20 cellular contexts compared by ENCODE assay signal in genomic region chr6:17098538-17098937, GRCh38. TPM values are rescaled to one million over a fixed set of nuclear protein-coding genes. Genes with fewer than 3 reads are reported as not detected.
A peak's percentile ranks its signal among the peaks of the same experiment; 100 is the strongest.
DNase-seq lines count a peak whose midpoint lies in the region; ATAC-seq and TF ChIP-seq lines count a peak whose summit lies in the region.
"Had no signal": no experiment of that assay in that cellular context is flagged by ENCODE, and none has a peak within 500 bp of the region (broad histone marks: within the 10 kb centered on the region; RNA-seq: fewer than 3 reads in every experiment).

No MANE protein-coding gene starts in this region.

- no peak for TF ChIP-seq POLR2A in IMR-90 (IDR thresholded peaks at IDR 0.05; ENCODE audit: low read depth, low read length)

- no peak overlapping the region for H3K4me3 Mint-ChIP-seq in mesothelial cell of epicardium
- H3K4me3 Mint-ChIP-seq in Caco-2 (ENCODE audit: unreplicated experiment), result no peak overlapping the region
- H3K4me3 Mint-ChIP-seq in CD14-positive monocyte, result peak overlapping the region in 1 of 2 donors; percentile 14
- H3K4me3 Mint-ChIP-seq: IgD-negative memory B cell had no signal

- no peaks in the 10 kb centered on the region for H3K79me1 ChIP-seq in IMR-90 (ENCODE audit: low read depth in 1 of 2, low read length in 2 of 2)

- no peaks in the 10 kb centered on the region for H3K36me3 Mint-ChIP-seq in mesothelial cell of epicardium
- no peaks in the 10 kb centered on the region for H3K36me3 Mint-ChIP-seq in Caco-2 (ENCODE audit: insufficient read depth, unreplicated experiment)
- H3K36me3 Mint-ChIP-seq in CD14-positive monocyte, result no peaks in the 10 kb centered on the region
- H3K36me3 Mint-ChIP-seq: IgD-negative memory B cell had no signal

- H3K27me3 ChIP-seq in IMR-90 (ENCODE audit: control insufficient read depth, insufficient read depth, low read length) (peaks cover 35% of the 10 kb centered on the region), Caco-2 (replicated peaks; ENCODE audit: control insufficient read depth, insufficient read depth, low read length) (no peaks in the 10 kb centered on the region; the same call in 1 of the 2 replicates)
- H3K27me3 ChIP-seq: ascending aorta had no signal

- no peak overlapping the region for H3K18ac ChIP-seq in IMR-90 (ENCODE audit: low read depth, low read length)

- H4K91ac ChIP-seq in IMR-90 (ENCODE audit: insufficient read depth, low read depth, low read length), result no peak overlapping the region

- no peak overlapping the region for H3K23ac ChIP-seq in IMR-90 (ENCODE audit: low read depth, low read length)

- H3K9me3 Mint-ChIP-seq in mesothelial cell of epicardium (no peaks in the 10 kb centered on the region), Caco-2 (ENCODE audit: unreplicated experiment) (no peaks in the 10 kb centered on the region), CD14-positive monocyte (peaks cover 0 to 6% (median 3%) of the 10 kb centered on the region in 7 donors)

- no peak overlapping the region for H2BK120ac ChIP-seq in IMR-90 (ENCODE audit: low read depth, low read length)

- H2BK20ac ChIP-seq in IMR-90 (ENCODE audit: low read depth, low read length), result no peak overlapping the region

- H3K27ac ChIP-seq in IMR-90 (ENCODE audit: insufficient read depth, low read length) (no peak overlapping the region), OCI-LY7 (ENCODE audit: low read depth, low read length, poor library complexity, severe bottlenecking) (no peak overlapping the region)
- H3K27ac ChIP-seq: ascending aorta, esophagus squamous epithelium had no signal

- DNase-seq in Daoy (ENCODE audit: low read depth) (peak; percentile 33), IMR-90 (peak; percentile 47), astrocyte of the hippocampus (ENCODE audit: low read depth, low spot score) (peak; percentile 59), islet precursor cell (peak; percentile 86), mesothelial cell of epicardium (ENCODE audit: low spot score in 2 of 2, unreplicated experiment in 2 of 2) (no peak), Caco-2 (no peak), CD14-positive monocyte (ENCODE audit: low spot score) (no peak), OCI-LY7 (ENCODE audit: low spot score) (no peak)
- DNase-seq: activated gamma-delta T cell treated with Interleukin-2 at 50 U/mL for 16 hours, dermis blood vessel endothelial cell, esophagus squamous epithelium, MV-4-11, NCI-H2081 treated with DMSO at 0.1 percent for 48 hours, NCI-H748 treated with DMSO at 0.1 percent for 48 hours, RPMI8226 had no signal

- in situ Hi-C loops in IMR-90 (cut with MboI; ENCODE audit: low sequenced_read_pairs), result no loop called here

- WGBS in IMR-90 (ENCODE audit: extremely low coverage in 2 of 2, insufficient read length in 1 of 2), 2 experiments, result no CpG with 5 or more reads among the region's 4 CpGs

- H4K8ac ChIP-seq in IMR-90 (ENCODE audit: low read depth in 2 of 2, low read length in 2 of 2), result no peak overlapping the region

- H3K9ac ChIP-seq in IMR-90 (ENCODE audit: low read depth, low read length), result no peak overlapping the region

- no peaks in the 10 kb centered on the region for H3K9me3 ChIP-seq in IMR-90 (ENCODE audit: control insufficient read depth, insufficient read depth, low read length)
- H3K9me3 ChIP-seq in Caco-2, result no peaks in the 10 kb centered on the region
- H3K9me3 ChIP-seq in OCI-LY7 (ENCODE audit: low read length), result no peaks in the 10 kb centered on the region
- H3K9me3 ChIP-seq: ascending aorta, esophagus squamous epithelium had no signal

- no peak overlapping the region for H4K5ac ChIP-seq in IMR-90 (ENCODE audit: low read depth, low read length)

- H2AK9ac ChIP-seq in IMR-90 (replicated peaks; ENCODE audit: low read depth, low read length, poor library complexity), result no peak overlapping the region

- POLR2A ChIA-PET in IMR-90 (lab: Charles Lee; ENCODE audit: unreplicated experiment) (interaction anchor here (0.5 kb wide), 1 partner anchor 367 kb away, joined by 15 read pairs; no protein-coding TSS in a partner anchor), Caco-2 (lab: Charles Lee) (no interaction called here), OCI-LY7 (lab: Charles Lee) (interaction anchor here (0.6 kb wide), 3 partner anchors 15 to 501 kb away, joined by 3 to 5 read pairs (median 5); partner anchors contain the start of gene FAM8A1)

- H3K27ac Mint-ChIP-seq in mesothelial cell of epicardium (no peak overlapping the region), Caco-2 (ENCODE audit: unreplicated experiment) (no peak overlapping the region), CD14-positive monocyte (no peak overlapping the region)
- H3K27ac Mint-ChIP-seq: IgD-negative memory B cell had no signal

- H3K4me1 ChIP-seq in IMR-90 (ENCODE audit: control insufficient read depth, insufficient read depth, low read length) (peaks cover 5% of the 10 kb centered on the region; the same call in 1 of the 2 replicates), Caco-2 (0 out of 2 replicates have a peak, but pooled peaks cover 6% of the 10 kb centered on the region), OCI-LY7 (ENCODE audit: insufficient read depth, low read length, poor library complexity, severe bottlenecking) (no peaks in the 10 kb centered on the region)

- H2AK5ac ChIP-seq in IMR-90 (ENCODE audit: low read depth, low read length), result no peak overlapping the region

- no peak overlapping the region for H2BK15ac ChIP-seq in IMR-90 (ENCODE audit: low read depth, low read length)

- H2BK5ac ChIP-seq in IMR-90 (ENCODE audit: low read depth, low read length, poor library complexity, severe bottlenecking), result no peak overlapping the region

- H3K9me1 ChIP-seq in IMR-90 (ENCODE audit: insufficient read depth, low read length), result 0 out of 2 replicates have a peak, but pooled peaks cover 3% of the 10 kb centered on the region

- H3K4me3 ChIP-seq in IMR-90 (ENCODE audit: insufficient read depth, low read depth, low read length) (no peak overlapping the region), Caco-2 (ENCODE audit: low read depth, low read length) (no peak overlapping the region), OCI-LY7 (ENCODE audit: low read depth, low read length, poor library complexity, severe bottlenecking) (no peak overlapping the region)
- H3K4me3 ChIP-seq: ascending aorta, esophagus squamous epithelium had no signal

- H3K4me1 Mint-ChIP-seq in mesothelial cell of epicardium, result peaks cover 27% of the 10 kb centered on the region
- peaks cover 12% of the 10 kb centered on the region for H3K4me1 Mint-ChIP-seq in Caco-2 (ENCODE audit: low read depth, unreplicated experiment)
- H3K4me1 Mint-ChIP-seq in CD14-positive monocyte, result peaks cover 18% of the 10 kb centered on the region

- no peaks in the 10 kb centered on the region for H3K79me2 ChIP-seq in OCI-LY7 (ENCODE audit: insufficient read depth, low read depth, low read length)

- BruUV-seq in IMR-90 (replicated peaks; lab: Mats Ljungman, UMichigan) (no TSS peak), Caco-2 (replicated peaks; lab: Mats Ljungman, UMichigan) (no TSS peak), OCI-LY7 (replicated peaks; lab: Mats Ljungman, UMichigan) (no TSS peak)

- H3K27me3 Mint-ChIP-seq in mesothelial cell of epicardium (ENCODE audit: low read depth) (peaks cover 30% of the 10 kb centered on the region), Caco-2 (ENCODE audit: insufficient read depth, unreplicated experiment) (peaks cover 19% of the 10 kb centered on the region), CD14-positive monocyte (ENCODE audit: low read depth in 3 of 3) (peaks cover 30 to 37% (median 32%) of the 10 kb centered on the region in 3 donors)

- no peak for TF ChIP-seq RAD21 in IMR-90 (IDR thresholded peaks at IDR 0.05; ENCODE audit: low read length)

- no peaks in the 10 kb centered on the region for H3K9me2 ChIP-seq in OCI-LY7 (ENCODE audit: insufficient read depth, low read length)

- intact Hi-C loops in IMR-90 (cut with micrococcal nuclease) (no loop called here), Caco-2 (cut with micrococcal nuclease; ENCODE audit: unreplicated experiment) (no loop called here), CD14-positive monocyte (cut with micrococcal nuclease) (no loop called here), OCI-LY7 (cut with micrococcal nuclease; ENCODE audit: unreplicated experiment) (no loop called here)

- dilution Hi-C loops in IMR-90 (cut with HindIII; ENCODE audit: low sequenced_read_pairs, unreplicated experiment), result no loop called here

- H3K4ac ChIP-seq in IMR-90 (ENCODE audit: low read depth, low read length), result no peak overlapping the region

- H2AFZ ChIP-seq in IMR-90 (replicated peaks; ENCODE audit: low read length, poor library complexity) (no peak overlapping the region), OCI-LY7 (ENCODE audit: low read length) (no peak overlapping the region)

- H4K20me1 ChIP-seq in IMR-90 (ENCODE audit: insufficient read depth, low read length), result no peaks in the 10 kb centered on the region
- no peaks in the 10 kb centered on the region for H4K20me1 ChIP-seq in OCI-LY7 (ENCODE audit: insufficient read depth, low read length)

- TF ChIP-seq CTCF in IMR-90 (conservative IDR thresholded peaks at IDR 0.05; ENCODE audit: low read depth, low read length) (no peak), mesothelial cell of epicardium (IDR thresholded peaks at IDR 0.05; ENCODE audit: unreplicated experiment) (no peak), Caco-2 (IDR thresholded peaks at IDR 0.05; ENCODE audit: insufficient read depth in 1 of 2, low read depth in 1 of 2, low read length in 1 of 2, severe bottlenecking in 1 of 2, unreplicated experiment in 1 of 2) (no peak), CD14-positive monocyte (IDR thresholded peaks at IDR 0.05) (no peak), OCI-LY7 (conservative IDR thresholded peaks at IDR 0.05; ENCODE audit: low read length) (no peak)

- H3K4me2 ChIP-seq in IMR-90 (ENCODE audit: low read depth, low read length) (no peak overlapping the region), OCI-LY7 (ENCODE audit: low read length) (no peak overlapping the region)

- no peak overlapping the region for H3K14ac ChIP-seq in IMR-90 (replicated peaks; ENCODE audit: low read depth, low read length)

- CTCF ChIA-PET in IMR-90 (lab: Yijun Ruan, JAX), result no interaction called here
- CTCF ChIA-PET in Caco-2 (lab: Charles Lee), result no interaction called here
- CTCF ChIA-PET in OCI-LY7 (lab: Charles Lee; ENCODE audit: unreplicated experiment), result no interaction called here

- H3K36me3 ChIP-seq in IMR-90 (ENCODE audit: control insufficient read depth, insufficient read depth, low read length) (no peaks in the 10 kb centered on the region), Caco-2 (ENCODE audit: control insufficient read depth, insufficient read depth, low read length) (no peaks in the 10 kb centered on the region), OCI-LY7 (ENCODE audit: insufficient read depth, low read length) (no peaks in the 10 kb centered on the region)
- H3K36me3 ChIP-seq: ascending aorta, esophagus squamous epithelium had no signal

- no peak overlapping the region for H3K56ac ChIP-seq in IMR-90 (ENCODE audit: extremely low read depth, insufficient read depth, low read length)

- ATAC-seq in IMR-90 (ENCODE audit: low read depth), result peak; percentile 71
- ATAC-seq: sciatic nerve had no signal

RNA-seq across cellular contexts. Expression of gene STMND1, which starts 3.3 kb away (rescaled TPM):
- 0.29 and 0.33 TPM in 2 replicates for total RNA-seq in Daoy (2014; rRNA removed; shearing (Covaris generic))
- total RNA-seq in IMR-90 (2012; rRNA removed) (not detected in 2 replicates), mesothelial cell of epicardium (0.34 to 0.38 TPM in 2 of 3 replicates, not detected in the other), Caco-2 (2022) (not detected in 2 replicates), OCI-LY7 (2022) (not detected in 2 replicates)
- polyA plus RNA-seq in IMR-90 (2012; rRNA removed) (not detected in 2 replicates), CD14-positive monocyte (not detected)
- not detected in 2 replicates for polyA plus RNA-seq in IMR-90 (2012; cell fraction: cytosol; rRNA removed)
- polyA plus RNA-seq in IMR-90 (2012; cell fraction: nucleus; rRNA removed; ENCODE audit: low replicate concordance), result not detected in 2 replicates
- total RNA-seq in OCI-LY7 (2014; rRNA removed; shearing (Covaris generic)), result not detected in 2 replicates
- total RNA-seq: ascending aorta; dermis blood vessel endothelial cell; esophagus squamous epithelium; subcutaneous adipose tissue; T-helper 2 cell treated with Interferon-gamma antibody and Interleukin-4, amounts not matched to agents 100 ng/mL and 5 ng/mL, for 36 hours had no signal
- polyA plus RNA-seq: IgD-negative memory B cell had no signal

Comparison
In these comparisons a context has a peak if more than half of its experiments do, and no peak if none do; other contexts are left out.
1. DNase-seq: peak in Daoy (single experiment), IMR-90 (single experiment), astrocyte of the hippocampus (single experiment) and islet precursor cell (single experiment); none in mesothelial cell of epicardium (0 of 2), Caco-2 (0 of 2), CD14-positive monocyte (single experiment) and OCI-LY7 (single experiment).